Comparison of ENCODE assay signal across 22 cellular contexts in the genomic region with DNA sequence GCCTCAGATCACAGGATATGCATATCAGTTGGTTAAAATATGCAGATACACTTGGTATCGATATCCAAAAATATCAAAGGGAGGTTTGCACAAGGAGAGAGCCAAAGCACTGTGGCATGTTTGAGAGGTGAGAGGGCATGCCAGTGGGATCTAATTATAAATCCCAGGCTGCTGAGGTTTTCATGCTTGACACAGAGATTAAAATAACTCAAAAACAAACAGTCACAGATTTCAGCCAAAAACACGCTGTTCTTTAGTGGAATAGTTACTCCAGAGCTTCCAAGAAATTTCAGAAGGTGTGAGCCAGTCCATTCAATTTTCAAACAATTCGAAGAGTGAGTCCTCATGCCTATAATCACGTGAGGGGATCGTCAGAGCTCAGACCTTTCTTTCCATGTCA.
A peak's percentile ranks its signal among the peaks of the same experiment; 100 is the strongest.
DNase-seq lines count a peak whose midpoint lies in the region; ATAC-seq and TF ChIP-seq lines count a peak whose summit lies in the region.
"Had no signal": no experiment of that assay in that cellular context is flagged by ENCODE, and none has a peak within 500 bp of the region (broad histone marks: within the 10 kb centered on the region; RNA-seq: fewer than 3 reads in every experiment).

No MANE protein-coding gene starts in this region.

- H3K27me3 Mint-ChIP-seq in chondrocyte (ENCODE audit: low read depth) = no peaks in the 10 kb centered on the region
- H3K27me3 Mint-ChIP-seq in stimulated activated memory B cell treated with anti-CD40 and anti-IgM and Interleukin-4, amounts not matched to agents 10 μg/mL and 1 μg/mL and 100 μg/mL, for 72 hours = peaks cover 44% of the 10 kb centered on the region
- no peaks in the 10 kb centered on the region for H3K27me3 Mint-ChIP-seq in Calu3 (ENCODE audit: unreplicated experiment)

- H3K4me1 ChIP-seq in thoracic aorta (ENCODE audit: control insufficient read depth in 1 of 2, low read depth in 2 of 2) = peaks cover 3 to 35% of the 10 kb centered on the region in 2 donors

- intact Hi-C loops in Calu3 (cut with micrococcal nuclease; ENCODE audit: unreplicated experiment) = no loop called here

- H3K4me3 Mint-ChIP-seq in chondrocyte (ENCODE audit: unreplicated experiment) (no peak overlapping the region), Calu3 (ENCODE audit: low read depth, unreplicated experiment) (no peak overlapping the region)
- H3K4me3 Mint-ChIP-seq in stimulated activated memory B cell treated with anti-CD40 and anti-IgM and Interleukin-4, amounts not matched to agents 10 μg/mL and 1 μg/mL and 100 μg/mL, for 72 hours = no peak overlapping the region
- H3K4me3 Mint-ChIP-seq: CD4-positive, alpha-beta T cell; T-cell had no signal

- H3K36me3 ChIP-seq in thoracic aorta = no peaks in the 10 kb centered on the region
- H3K36me3 ChIP-seq: SJSA1 had no signal

- H3K4me1 Mint-ChIP-seq in chondrocyte (ENCODE audit: low read depth) = peaks cover 54% of the 10 kb centered on the region
- H3K4me1 Mint-ChIP-seq in stimulated activated memory B cell treated with anti-CD40 and anti-IgM and Interleukin-4, amounts not matched to agents 10 μg/mL and 1 μg/mL and 100 μg/mL, for 72 hours = no peaks in the 10 kb centered on the region
- H3K4me1 Mint-ChIP-seq in Calu3 (ENCODE audit: low read depth, unreplicated experiment) = peaks cover 27% of the 10 kb centered on the region
- H3K4me1 Mint-ChIP-seq: T-cell had no signal

- peak overlapping the region; percentile 47 to 71 for H3K27ac ChIP-seq in thoracic aorta
- H3K27ac ChIP-seq: SJSA1 had no signal

- TF ChIP-seq CTCF in chondrocyte (IDR thresholded peaks at IDR 0.05) (no peak), thoracic aorta (IDR thresholded peaks at IDR 0.05) (no peak), Calu3 (IDR thresholded peaks at IDR 0.05; ENCODE audit: unreplicated experiment) (no peak)

- CTCF ChIA-PET in Calu3 (lab: Charles Lee) = no interaction called here

- H3K36me3 Mint-ChIP-seq in chondrocyte (ENCODE audit: low read depth) = no peaks in the 10 kb centered on the region
- no peaks in the 10 kb centered on the region for H3K36me3 Mint-ChIP-seq in stimulated activated memory B cell treated with anti-CD40 and anti-IgM and Interleukin-4, amounts not matched to agents 10 μg/mL and 1 μg/mL and 100 μg/mL, for 72 hours
- peaks cover 8% of the 10 kb centered on the region for H3K36me3 Mint-ChIP-seq in Calu3 (ENCODE audit: insufficient read depth, unreplicated experiment)

- H3K27me3 ChIP-seq in thoracic aorta (replicated peaks; ENCODE audit: insufficient read depth) = no peaks in the 10 kb centered on the region
- H3K27me3 ChIP-seq: SJSA1 had no signal

- ATAC-seq in thoracic aorta (ENCODE audit: insufficient number of reproducible peaks, low FRiP score, low read depth) (peak; percentile 31), HG03039 (IDR thresholded peaks at IDR 0.05; ENCODE audit: unreplicated experiment) (no peak), GM18858 (IDR thresholded peaks at IDR 0.05; ENCODE audit: unreplicated experiment) (no peak)
- ATAC-seq in stimulated activated memory B cell treated with anti-CD40 and anti-IgM and Interleukin-4, amounts not matched to agents 10 μg/mL and 1 μg/mL and 100 μg/mL, for 72 hours = no peak
- ATAC-seq: GM12878, T-cell had no signal

- peak overlapping the region; percentile 70 for H3K27ac Mint-ChIP-seq in chondrocyte (ENCODE audit: unreplicated experiment)
- no peak overlapping the region for H3K27ac Mint-ChIP-seq in stimulated activated memory B cell treated with anti-CD40 and anti-IgM and Interleukin-4, amounts not matched to agents 10 μg/mL and 1 μg/mL and 100 μg/mL, for 72 hours
- H3K27ac Mint-ChIP-seq in Calu3 (ENCODE audit: unreplicated experiment) = no peak overlapping the region
- H3K27ac Mint-ChIP-seq: CD4-positive, alpha-beta T cell; T-cell had no signal

- H3K4me3 ChIP-seq in thoracic aorta = no peak overlapping the region
- H3K4me3 ChIP-seq: GM12878, SJSA1 had no signal

- DNase-seq in EH (ENCODE audit: low read depth) (peak; percentile 39), LHCN-M2 (ENCODE audit: low read depth) (peak; percentile 46), chondrocyte (ENCODE audit: low spot score) (no peak), thoracic aorta (ENCODE audit: low spot score) (no peak), Calu3 (no peak)
- DNase-seq: ACHN; CD4-positive, alpha-beta T cell; EL; GDM1; H7; NCI-H1105; NCI-H146; NCI-H1930; NCI-H2107; NCI-H524; NCI-H748 treated with DMSO at 0.1 percent for 48 hours; T-cell had no signal

- H3K9me3 ChIP-seq in thoracic aorta = no peaks in the 10 kb centered on the region
- H3K9me3 ChIP-seq: SJSA1 had no signal

- no TSS peak for BruUV-seq in Calu3 (replicated peaks; lab: Mats Ljungman, UMichigan)

- H3K9me3 Mint-ChIP-seq in chondrocyte (ENCODE audit: low read depth) (no peaks in the 10 kb centered on the region), Calu3 (ENCODE audit: low read depth, unreplicated experiment) (peaks cover 3% of the 10 kb centered on the region)
- H3K9me3 Mint-ChIP-seq in stimulated activated memory B cell treated with anti-CD40 and anti-IgM and Interleukin-4, amounts not matched to agents 10 μg/mL and 1 μg/mL and 100 μg/mL, for 72 hours = no peaks in the 10 kb centered on the region
- H3K9me3 Mint-ChIP-seq: CD4-positive, alpha-beta T cell; T-cell had no signal

Comparison
In these comparisons a context has a peak if more than half of its experiments do, and no peak if none do; other contexts are left out.
1. DNase-seq: peak in EH (single experiment) and LHCN-M2 (single experiment); none in chondrocyte (single experiment), thoracic aorta (single experiment) and Calu3 (single experiment).